Comparison of ENCODE assay signal across 2 cellular contexts in the genomic region with DNA sequence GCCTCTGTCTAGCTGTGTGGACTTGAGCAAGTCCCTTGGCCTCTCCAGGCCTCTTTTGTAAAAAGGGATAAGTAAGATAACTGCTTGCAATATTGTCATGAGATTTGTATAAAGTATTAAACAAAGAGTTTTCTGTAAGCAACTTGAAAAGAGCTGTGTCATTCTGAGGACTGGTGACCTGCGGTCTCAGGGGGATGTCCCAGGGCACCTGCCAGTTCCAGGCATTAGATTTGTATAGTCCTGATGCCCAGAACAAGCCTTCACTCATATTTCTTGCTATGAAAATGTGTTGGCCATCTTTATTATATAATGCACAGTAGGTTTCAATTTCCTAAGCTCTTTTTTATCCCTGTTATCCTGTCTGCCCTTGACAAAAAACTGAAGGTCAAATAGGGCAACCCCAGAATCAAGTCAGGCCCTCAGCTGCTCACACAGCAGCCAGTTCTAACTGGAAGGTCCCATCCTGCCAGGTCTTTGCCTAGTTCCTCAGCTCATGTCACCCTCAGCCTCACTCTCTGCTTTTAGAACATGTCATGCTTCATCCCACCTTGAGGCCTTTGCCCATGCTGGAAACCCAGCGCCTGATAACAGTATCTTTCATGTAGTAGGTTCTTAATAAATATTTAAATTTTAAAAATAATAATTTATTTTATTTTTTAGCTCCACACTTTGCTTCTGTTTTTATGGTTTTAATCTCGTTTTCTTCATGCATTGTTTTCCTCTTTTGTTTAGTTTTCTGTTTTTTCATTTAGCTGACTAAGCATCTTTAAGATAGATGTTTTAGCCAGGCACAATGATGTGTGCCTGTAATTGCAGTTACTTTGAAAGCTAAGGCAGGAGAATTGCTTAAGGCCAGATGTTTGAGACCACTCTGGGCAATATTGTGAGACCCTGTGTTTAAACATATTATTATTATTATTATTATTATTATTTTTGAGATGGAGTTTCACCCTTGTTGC.
TF ChIP-seq lines count a peak whose summit lies in the region.

No MANE protein-coding gene starts in this region.

TF ChIP-seq in A549, 52 proteins besides CTCF, POLR2A, EP300 and RAD21 (continued from another document):
- TF ChIP-seq, protein P1, sequence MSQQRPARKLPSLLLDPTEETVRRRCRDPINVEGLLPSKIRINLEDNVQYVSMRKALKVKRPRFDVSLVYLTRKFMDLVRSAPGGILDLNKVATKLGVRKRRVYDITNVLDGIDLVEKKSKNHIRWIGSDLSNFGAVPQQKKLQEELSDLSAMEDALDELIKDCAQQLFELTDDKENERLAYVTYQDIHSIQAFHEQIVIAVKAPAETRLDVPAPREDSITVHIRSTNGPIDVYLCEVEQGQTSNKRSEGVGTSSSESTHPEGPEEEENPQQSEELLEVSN (IDR thresholded peaks at IDR 0.05; ENCODE audit: borderline replicate concordance, low read depth): no peak

TF ChIP-seq in WTC11, 78 proteins besides CTCF, POLR2A, EP300 and RAD21 (continued from another document):
- TF ChIP-seq, protein P2, sequence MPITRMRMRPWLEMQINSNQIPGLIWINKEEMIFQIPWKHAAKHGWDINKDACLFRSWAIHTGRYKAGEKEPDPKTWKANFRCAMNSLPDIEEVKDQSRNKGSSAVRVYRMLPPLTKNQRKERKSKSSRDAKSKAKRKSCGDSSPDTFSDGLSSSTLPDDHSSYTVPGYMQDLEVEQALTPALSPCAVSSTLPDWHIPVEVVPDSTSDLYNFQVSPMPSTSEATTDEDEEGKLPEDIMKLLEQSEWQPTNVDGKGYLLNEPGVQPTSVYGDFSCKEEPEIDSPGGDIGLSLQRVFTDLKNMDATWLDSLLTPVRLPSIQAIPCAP (CRISPR knock-in tag; IDR thresholded peaks at IDR 0.05): no peak
